ENCODE assay signal across 31 cellular contexts in genomic region chr4:109942292-109942926, GRCh38. TPM values are rescaled to one million over a fixed set of nuclear protein-coding genes. Genes with fewer than 3 reads are reported as not detected.
"Had no signal": no experiment of that assay in that cellular context is flagged by ENCODE, and none has a peak within 500 bp of the region (broad histone marks: within the 10 kb centered on the region; RNA-seq: fewer than 3 reads in every experiment).

No MANE protein-coding gene starts in this region.

- FAIRE-seq: endometrium, kidney, small intestine had no signal

- H3K27me3 ChIP-seq: breast epithelium, colonic mucosa, gastroesophageal sphincter had no signal

- H3K9me3 ChIP-seq: breast epithelium, colonic mucosa, gastroesophageal sphincter, lower lobe of right lung had no signal

- DNase-seq: activated CD4-positive, alpha-beta memory T cell treated with anti-CD3 and anti-CD28 coated beads for 36 hours; activated CD4-positive, alpha-beta T cell treated with anti-CD3 and anti-CD28 coated beads for 48 hours; activated CD8-positive, alpha-beta memory T cell treated with anti-CD3 and anti-CD28 coated beads, Interleukin-2, amount 50 U/mL, for 4 hours; activated gamma-delta T cell treated with Interleukin-2 at 50 U/mL for 16 hours; activated naive CD4-positive, alpha-beta T cell treated with anti-CD3 and anti-CD28 coated beads, Interleukin-2, amount 50 U/mL, for 16 hours; activated T-cell treated with anti-CD3 and anti-CD28 coated beads, Interleukin-2, amount 50 U/mL, for 1 hour; amygdala; colonic mucosa; effector CD8-positive, alpha-beta T cell; head of caudate nucleus; hippocampal formation; kidney; left colon; lower lobe of right lung; small intestine; stimulated activated CD4-positive, alpha-beta T cell treated with anti-CD3 and anti-CD28 coated beads, Interleukin-4, amount 100 ng/mL, for 24 hours; stimulated activated CD8-positive, alpha-beta memory T cell treated with anti-CD3 and anti-CD28 coated beads, Interleukin-4, amount 100 ng/mL, for 48 hours; stimulated activated naive CD8-positive, alpha-beta T cell treated with anti-CD3 and anti-CD28 coated beads, Interleukin-15, amount 100 ng/mL, for 72 hours; substantia nigra; T-helper 17 cell; T1000; WERI-Rb-1 had no signal

- ATAC-seq: activated CD4-positive, CD25-positive, alpha-beta regulatory T cell treated with anti-CD3 and anti-CD28 coated beads, Interleukin-2, amount 50 U/mL, for 24 hours; gastroesophageal sphincter; left colon; lower lobe of right lung; sciatic nerve; stimulated activated memory B cell treated with anti-CD40 and anti-IgM and Interleukin-4, amounts not matched to agents 10 μg/mL and 1 μg/mL and 100 μg/mL, for 72 hours; stimulated activated naive CD8-positive, alpha-beta T cell treated with anti-CD3 and anti-CD28 coated beads, Interleukin-15, amount 100 ng/mL, for 72 hours; T-helper 17 cell had no signal

- H3K4me1 ChIP-seq: breast epithelium, colonic mucosa, gastroesophageal sphincter, lower lobe of right lung had no signal

- H3K27ac ChIP-seq: breast epithelium, colonic mucosa, gastroesophageal sphincter, lower lobe of right lung, WERI-Rb-1 had no signal

- H3K4me3 ChIP-seq: breast epithelium, colonic mucosa, gastroesophageal sphincter, lower lobe of right lung had no signal

- H3K36me3 ChIP-seq: breast epithelium, colonic mucosa, gastroesophageal sphincter, lower lobe of right lung, WERI-Rb-1 had no signal

RNA-seq across cellular contexts. Expression of gene EGF, which starts 29.7 kb away (rescaled TPM):
- total RNA-seq: activated CD4-positive, alpha-beta memory T cell treated with anti-CD3 and anti-CD28 coated beads for 36 hours; activated CD8-positive, alpha-beta memory T cell treated with anti-CD3 and anti-CD28 coated beads for 36 hours; activated T-helper 1 cell treated with anti-CD3 and anti-CD28 coated beads, Interleukin-12 subunit alpha, Interleukin-12 subunit beta, Interleukin-2, Interleukin-4 antibody, amounts not matched to agents 30 ng/mL and 10 ng/mL and 1 ng/mL, durations not matched to agents 14 hours and 24 hours and 36 hours; osteocyte had no signal
